8 cellular contexts compared by ENCODE assay signal in the genomic region with DNA sequence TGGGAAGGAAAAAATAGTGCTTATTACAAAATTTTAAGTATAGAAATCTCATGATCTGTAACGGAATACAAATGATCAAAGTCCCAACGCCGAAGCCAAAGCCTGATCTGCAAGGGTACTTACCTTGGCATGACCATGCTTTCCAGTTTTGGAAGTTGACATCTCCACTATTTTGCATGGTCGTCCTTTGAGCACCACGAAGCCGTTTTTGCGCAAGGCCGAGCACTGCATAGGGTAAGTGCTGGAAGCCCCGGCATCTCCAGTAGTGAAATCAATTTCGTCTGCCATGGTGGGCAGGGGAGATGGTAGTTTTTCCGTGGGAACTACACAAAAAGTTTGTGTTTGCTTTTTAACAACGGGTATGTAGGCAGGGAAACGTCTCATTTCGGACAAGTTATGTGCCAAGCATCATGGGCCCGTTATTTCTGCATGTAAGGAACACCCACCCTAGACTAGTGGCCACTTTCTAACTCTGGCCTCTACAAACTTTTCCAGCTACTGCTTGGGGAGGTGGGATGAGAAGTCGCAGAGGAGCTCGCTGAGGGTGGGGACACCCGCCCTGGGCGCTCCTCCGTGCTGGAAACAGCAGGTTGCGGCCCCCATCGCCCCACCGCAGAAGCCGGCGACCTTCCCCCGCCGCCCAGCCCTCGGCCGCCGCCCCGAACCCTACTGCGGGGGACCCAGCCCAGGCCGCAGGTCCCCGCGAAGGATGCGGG. TPM values are rescaled to one million over a fixed set of nuclear protein-coding genes. Genes with fewer than 3 reads are reported as not detected.
A peak's percentile ranks its signal among the peaks of the same experiment; 100 is the strongest.
DNase-seq lines count a peak whose midpoint lies in the region; ATAC-seq and TF ChIP-seq lines count a peak whose summit lies in the region.

No MANE protein-coding gene starts in this region.

- peaks cover 0 to 16% (median 6%) of the 10 kb centered on the region in 7 donors for H3K9me3 Mint-ChIP-seq in CD4-positive, CD25-positive, alpha-beta regulatory T cell
- peaks cover 8 to 26% (median 10%) of the 10 kb centered on the region in 3 donors for H3K9me3 Mint-ChIP-seq in T-cell

- no peaks in the 10 kb centered on the region for H3F3A ChIP-seq in neural cell (ENCODE audit: insufficient read depth, low read length, poor library complexity, severe bottlenecking)

- no peaks in the 10 kb centered on the region for H3K79me2 ChIP-seq in neural cell (replicated peaks; ENCODE audit: insufficient read depth, low read length)

- no peaks in the 10 kb centered on the region for H3K9me2 ChIP-seq in neural cell (ENCODE audit: insufficient read depth, low read length)

- TF ChIP-seq EP300 in neural cell (conservative IDR thresholded peaks at IDR 0.05; ENCODE audit: poor library complexity, severe bottlenecking) = no peak

- H3K27ac ChIP-seq in CD4-positive, CD25-positive, alpha-beta regulatory T cell (ENCODE audit: insufficient read depth, low read length, poor library complexity, severe bottlenecking) = peak overlapping the region; percentile 68
- no peak overlapping the region for H3K27ac ChIP-seq in neural cell (ENCODE audit: low read length)

- H3K4me3 Mint-ChIP-seq in CD4-positive, CD25-positive, alpha-beta regulatory T cell = peak overlapping the region; percentile 93 to 100 (median 96)
- H3K4me3 Mint-ChIP-seq in T-cell = peak overlapping the region; percentile 78 to 94 (median 93)

- H2AFZ ChIP-seq in neural cell (ENCODE audit: low read depth, low read length) = no peak overlapping the region

- peak overlapping the region in 2 of 3 donors; percentile 62 to 91 for H3K27ac Mint-ChIP-seq in CD4-positive, CD25-positive, alpha-beta regulatory T cell
- peak overlapping the region in 1 of 2 donors; percentile 39 for H3K27ac Mint-ChIP-seq in T-cell

- POLR2A ChIA-PET in T-cell (lab: Charles Lee) = interaction anchor here in 1 of 2 donors (1.2 to 1.8 kb wide), 2 partner anchors 35 to 38 kb away, joined by 5 to 13 read pairs; a partner anchor contains a TSS

- peaks cover 20% of the 10 kb centered on the region for H3K4me1 ChIP-seq in CD4-positive, CD25-positive, alpha-beta regulatory T cell (ENCODE audit: control insufficient read depth, insufficient read depth, low read length, poor library complexity, severe bottlenecking)

- no peak for TF ChIP-seq RAD21 in neural cell (conservative IDR thresholded peaks at IDR 0.05)

- DNase-seq in CD4-positive, CD25-positive, alpha-beta regulatory T cell = peak in 2 of 3 donors; percentile 8 to 29
- DNase-seq in HCEC 1CT = peak; percentile 4
- DNase-seq in T-cell = peak in 3 of 34 experiments; percentile 2 to 16 (median 13)
- peak; percentile 8 for DNase-seq in fibroblast of gingiva (ENCODE audit: low read depth)
- no peak for DNase-seq in NCI-H1048 (lab: John Stamatoyannopoulos, UW)
- no peak for DNase-seq in activated gamma-delta T cell (lab: John Stamatoyannopoulos, UW)
- DNase-seq in NCI-H1930 (lab: John Stamatoyannopoulos, UW) = no peak

- peaks cover 11 to 24% (median 17%) of the 10 kb centered on the region in 4 donors for H3K4me1 Mint-ChIP-seq in CD4-positive, CD25-positive, alpha-beta regulatory T cell
- peaks cover 10 to 31% (median 26%) of the 10 kb centered on the region in 3 donors for H3K4me1 Mint-ChIP-seq in T-cell

- no peaks in the 10 kb centered on the region for H3K27me3 ChIP-seq in CD4-positive, CD25-positive, alpha-beta regulatory T cell (ENCODE audit: control insufficient read depth, insufficient read depth, low read length)
- peaks cover 11% of the 10 kb centered on the region for H3K27me3 ChIP-seq in neural cell (ENCODE audit: insufficient read depth, low read depth, low read length)

- H3K36me3 ChIP-seq in CD4-positive, CD25-positive, alpha-beta regulatory T cell (ENCODE audit: control insufficient read depth, insufficient read depth, low read length) = no peaks in the 10 kb centered on the region
- no peaks in the 10 kb centered on the region for H3K36me3 ChIP-seq in neural cell (ENCODE audit: insufficient read depth, low read length)

- peaks cover 5% of the 10 kb centered on the region for H3K27me3 Mint-ChIP-seq in CD4-positive, CD25-positive, alpha-beta regulatory T cell
- H3K27me3 Mint-ChIP-seq in T-cell = no peaks in the 10 kb centered on the region

- CTCF ChIA-PET in T-cell (lab: Charles Lee) = interaction anchor here (0.5 to 1.2 kb wide), 3 partner anchors 12 to 54 kb away, joined by 3 to 4 read pairs (median 3); no protein-coding TSS in a partner anchor

- peak overlapping the region; percentile 55 for H3K9ac ChIP-seq in neural cell (ENCODE audit: low read length)

- peaks cover 8 to 23% of the 10 kb centered on the region in 2 experiments for H3K9me3 ChIP-seq in CD4-positive, CD25-positive, alpha-beta regulatory T cell (ENCODE audit: control insufficient read depth in 2 of 2, low read length in 2 of 2)
- H3K9me3 ChIP-seq in neural cell (ENCODE audit: low read length) = peaks cover 4% of the 10 kb centered on the region

- peaks cover 5% of the 10 kb centered on the region for H3K36me3 Mint-ChIP-seq in CD4-positive, CD25-positive, alpha-beta regulatory T cell
- peaks cover 8% of the 10 kb centered on the region for H3K36me3 Mint-ChIP-seq in T-cell

- H3K4me3 ChIP-seq in CD4-positive, CD25-positive, alpha-beta regulatory T cell (ENCODE audit: low read depth, low read length) = peak overlapping the region; percentile 87
- H3K4me3 ChIP-seq in neural cell (ENCODE audit: low read length) = peak overlapping the region; percentile 84

- ATAC-seq in CD4-positive, CD25-positive, alpha-beta regulatory T cell (ENCODE audit: low read depth in 2 of 2) = no peak
- no peak for ATAC-seq in T-cell (replicated peaks in 1 of 4)

- no peak for TF ChIP-seq CTCF in neural cell (IDR thresholded peaks at IDR 0.05; ENCODE audit: poor library complexity, severe bottlenecking)

- H4K20me1 ChIP-seq in neural cell (ENCODE audit: insufficient read depth) = no peaks in the 10 kb centered on the region

- peak overlapping the region; percentile 38 for H3K4me2 ChIP-seq in neural cell (ENCODE audit: low read length)

TF ChIP-seq in neural cell, 6 proteins besides CTCF, POLR2A, EP300 and RAD21:
- TF ChIP-seq MXI1 (conservative IDR thresholded peaks at IDR 0.05; ENCODE audit: poor library complexity, severe bottlenecking) (no peak), EZH2 (IDR thresholded peaks at IDR 0.05; ENCODE audit: borderline replicate concordance, insufficient read depth, low read length, poor library complexity, severe bottlenecking) (no peak)

RNA-seq across cellular contexts. Expression of a gene that starts 0.8 kb away (rescaled TPM):
- 12.8 TPM for total RNA-seq in CD4-positive, CD25-positive, alpha-beta regulatory T cell
- polyA plus RNA-seq in CD4-positive, CD25-positive, alpha-beta regulatory T cell = 10 to 100 TPM in 3 of 4 donors, 1 to 10 TPM in 1; 8.0 to 22.1 (median 14.5) TPM
- 10 to 100 TPM; 10.1 to 14.1 (median 13.5) TPM for total RNA-seq in T-cell
- polyA plus RNA-seq in neural cell = 0.36 and 0.94 TPM in 2 replicates
- 1.5 and 1.9 TPM in 2 replicates for polyA minus RNA-seq in neural cell

RNA-seq across cellular contexts. Expression of a gene that starts 37.7 kb away (rescaled TPM):
- total RNA-seq in CD4-positive, CD25-positive, alpha-beta regulatory T cell = 43.6 TPM
- 10 to 100 TPM; 25.5 to 48.4 (median 40.4) TPM for polyA plus RNA-seq in CD4-positive, CD25-positive, alpha-beta regulatory T cell
- total RNA-seq in T-cell = 10 to 100 TPM; 21.3 to 56.2 (median 29.9) TPM
- polyA plus RNA-seq in neural cell = 86.6 and 96.5 TPM in 2 replicates
- polyA minus RNA-seq in neural cell = 10.5 and 11.9 TPM in 2 replicates

Comparison
In these comparisons a context has a peak if more than half of its experiments do, and no peak if none do; other contexts are left out.
1. DNase-seq: peak in CD4-positive, CD25-positive, alpha-beta regulatory T cell (2 of 3), HCEC 1CT (single experiment) and fibroblast of gingiva (single experiment); none in NCI-H1048 (single experiment), activated gamma-delta T cell (single experiment) and NCI-H1930 (0 of 2).